36 cellular contexts compared by ENCODE assay signal in genomic region chrX:143461616-143462015, GRCh38. TPM values are rescaled to one million over a fixed set of nuclear protein-coding genes. Genes with fewer than 3 reads are reported as not detected.
"Had no signal": no experiment of that assay in that cellular context is flagged by ENCODE, and none has a peak within 500 bp of the region (broad histone marks: within the 10 kb centered on the region; RNA-seq: fewer than 3 reads in every experiment).

No MANE protein-coding gene starts in this region.

- H3K9me3 ChIP-seq: colonic mucosa, mucosa of descending colon, neutrophil, right atrium auricular region, sigmoid colon, thoracic aorta, tibial nerve, upper lobe of left lung had no signal

- H3K4me3 ChIP-seq: colonic mucosa, esophagus squamous epithelium, heart right ventricle, left lung, mucosa of descending colon, right atrium auricular region, sigmoid colon, thoracic aorta, tibial nerve, upper lobe of left lung had no signal

- H3K36me3 ChIP-seq: colonic mucosa, esophagus squamous epithelium, heart right ventricle, left lung, neutrophil, right atrium auricular region, sigmoid colon, thoracic aorta, tibial nerve, upper lobe of left lung had no signal

- H3K27ac ChIP-seq: colonic mucosa, esophagus squamous epithelium, heart right ventricle, left lung, neutrophil, parathyroid adenoma, right atrium auricular region, sigmoid colon, thoracic aorta, tibial nerve, upper lobe of left lung had no signal

- DNase-seq: colonic mucosa; dermis blood vessel endothelial cell; effector memory CD4-positive, alpha-beta T cell; erythroblast; esophagus squamous epithelium; foreskin melanocyte; glutamatergic neuron; heart right ventricle; hippocampal formation; immature natural killer cell; islet precursor cell; left lung; mesenchymal stem cell; mucosa of descending colon; naive B cell; sigmoid colon; stimulated activated CD4-positive, alpha-beta T cell treated with anti-CD3 and anti-CD28 coated beads, Interleukin-2, amount 100 ng/mL, for 24 hours; stimulated activated CD4-positive, alpha-beta T cell treated with anti-CD3 and anti-CD28 coated beads, Interleukin-4, amount 100 ng/mL, for 4 hours; stimulated activated naive CD8-positive, alpha-beta T cell treated with anti-CD3 and anti-CD28 coated beads, Interleukin-15, Interleukin-2, amounts not matched to agents 100 U/mL and 50 U/mL, for 24 hours; substantia nigra; upper lobe of left lung had no signal

- H3K27me3 ChIP-seq: colonic mucosa, esophagus squamous epithelium, heart right ventricle, left lung, neutrophil, right atrium auricular region, sigmoid colon, tibial nerve, upper lobe of left lung had no signal

- H3K4me1 ChIP-seq: colonic mucosa, esophagus squamous epithelium, heart right ventricle, left lung, parathyroid adenoma, right atrium auricular region, sigmoid colon, tibial nerve, upper lobe of left lung had no signal

RNA-seq across cellular contexts. Expression of gene SPANXN3, which starts 55.7 kb away (rescaled TPM):
- total RNA-seq: chondrocyte; colonic mucosa; dermis blood vessel endothelial cell; endothelial cell of umbilical vein; esophagus squamous epithelium; heart right ventricle; left lung; lower leg skin; lung microvascular endothelial cell; mesothelial cell of epicardium; mucosa of descending colon; natural killer cell treated with Interleukin-12 subunit alpha and Interleukin-12 subunit beta and Interleukin-15 and Interleukin-18, amount 100 ng/mL, for 72 hours; neural crest cell; omental fat pad; progenitor cell of endocrine pancreas; right atrium auricular region; sigmoid colon; skeletal muscle tissue; thoracic aorta; tibial nerve; upper lobe of left lung had no signal
- polyA plus RNA-seq: endothelial cell of umbilical vein, heart right ventricle, immature natural killer cell, sigmoid colon had no signal
